Comparison of ENCODE assay signal across 24 cellular contexts in genomic region chr16:13885700-13886099, GRCh38. TPM values are rescaled to one million over a fixed set of nuclear protein-coding genes. Genes with fewer than 3 reads are reported as not detected.
DNase-seq lines count a peak whose midpoint lies in the region; ATAC-seq, FAIRE-seq and TF ChIP-seq lines count a peak whose summit lies in the region.
"Had no signal": no experiment of that assay in that cellular context is flagged by ENCODE, and none has a peak within 500 bp of the region (broad histone marks: within the 10 kb centered on the region; RNA-seq: fewer than 3 reads in every experiment).

No MANE protein-coding gene starts in this region.

- no peak overlapping the region for H2BK20ac ChIP-seq in H1 (ENCODE audit: low read length)

- ATAC-seq in HepG2 (peak; percentile 96), right lobe of liver (no peak), HG03280 (IDR thresholded peaks at IDR 0.05; ENCODE audit: unreplicated experiment) (no peak)
- ATAC-seq: A549 had no signal

- H3K23ac ChIP-seq in H1 (ENCODE audit: insufficient read length) (no peak overlapping the region), mesendoderm (ENCODE audit: low read length) (no peak overlapping the region)

- H3K4ac ChIP-seq in H1 (replicated peaks; ENCODE audit: insufficient read length, low read depth, low read length) (no peak overlapping the region), mesendoderm (ENCODE audit: low read depth, low read length) (no peak overlapping the region)

- no peak overlapping the region for H4K91ac ChIP-seq in H1 (replicated peaks; ENCODE audit: insufficient read length, low read length)

- POLR2A ChIA-PET in HepG2 (lab: Yijun Ruan, JAX) = no interaction called here
- POLR2A ChIA-PET in H1 (lab: Charles Lee; ENCODE audit: partially characterized antibody) = no interaction called here

- no peak overlapping the region for H3K18ac ChIP-seq in H1 (ENCODE audit: extremely low read depth, low read length)
- H3K18ac ChIP-seq in mesendoderm (ENCODE audit: low read length) = no peak overlapping the region

- H4K8ac ChIP-seq in H1 (ENCODE audit: extremely low read depth, insufficient read depth, low read length) (no peak overlapping the region), mesendoderm (ENCODE audit: low read depth, low read length) (no peak overlapping the region)

- no peak overlapping the region for H4K5ac ChIP-seq in H1 (ENCODE audit: insufficient read length, low read depth, low read length)
- H4K5ac ChIP-seq in mesendoderm (ENCODE audit: low read length) = no peak overlapping the region

- H2AK5ac ChIP-seq in H1 (ENCODE audit: low read depth, low read length) (0 out of 2 replicates have a peak overlapping the region, but pooled peaks have one; percentile 39), mesendoderm (ENCODE audit: low read length) (no peak overlapping the region)

- H3K23me2 ChIP-seq in H1 (ENCODE audit: low read depth, low read length) = peaks cover 2% of the 10 kb centered on the region; the same call in 1 of the 2 replicates

- H3K27me3 ChIP-seq in HepG2 (ENCODE audit: control insufficient read depth in 1 of 2, insufficient read depth in 2 of 2, low read length in 2 of 2) = 0 out of 5 replicates have a peak, but pooled peaks cover 0 to 3% of the 10 kb centered on the region in 2 experiments
- no peaks in the 10 kb centered on the region for H3K27me3 ChIP-seq in right lobe of liver
- H3K27me3 ChIP-seq in H1 (replicated peaks in 1 of 4; ENCODE audit: control insufficient read depth in 3 of 4, extremely low read depth in 1 of 4, insufficient read depth in 3 of 4, low read length in 3 of 4) = no peaks in the 10 kb centered on the region
- peaks cover 2% of the 10 kb centered on the region for H3K27me3 ChIP-seq in osteoblast (ENCODE audit: insufficient read depth, low read length)
- H3K27me3 ChIP-seq in mesendoderm (ENCODE audit: insufficient read depth, low read length, poor library complexity) = no peaks in the 10 kb centered on the region
- H3K27me3 ChIP-seq: BLaER1 had no signal

- H2BK15ac ChIP-seq in H1 (ENCODE audit: low read length) (no peak overlapping the region), mesendoderm (replicated peaks; ENCODE audit: low read depth) (no peak overlapping the region)

- TF ChIP-seq EP300 in HepG2 (IDR thresholded peaks at IDR 0.05; ENCODE audit: low read depth in 2 of 2, low read length in 2 of 2) (peak in 1 of 2 experiments; percentile 90; a peak in 2 of 4 replicates), HepG2 (CRISPR knock-in tag; IDR thresholded peaks at IDR 0.05; ENCODE audit: borderline replicate concordance) (peak; percentile 79), H1 (IDR thresholded peaks at IDR 0.05; ENCODE audit: borderline replicate concordance in 1 of 2, low read depth in 2 of 2, low read length in 2 of 2) (no peak)

- H3K79me2 ChIP-seq in HepG2 (ENCODE audit: insufficient read depth, low read length) (no peaks in the 10 kb centered on the region), H1 (ENCODE audit: control insufficient read depth in 1 of 2, insufficient read depth in 2 of 2, low read length in 2 of 2) (no peaks in the 10 kb centered on the region), osteoblast (ENCODE audit: insufficient read depth, low read length) (no peaks in the 10 kb centered on the region), mesendoderm (ENCODE audit: control insufficient read depth, insufficient read depth, low read length) (no peaks in the 10 kb centered on the region)

- no peak overlapping the region for H2BK120ac ChIP-seq in H1 (replicated peaks; ENCODE audit: low read depth, low read length)
- H2BK120ac ChIP-seq in mesendoderm (ENCODE audit: low read depth, low read length) = no peak overlapping the region

- H3K27ac ChIP-seq in HepG2 (ENCODE audit: extremely low read length, insufficient read depth, low read length) (peak overlapping the region; percentile 17), right lobe of liver (no peak overlapping the region), H1 (ENCODE audit: low read depth, low read length) (no peak overlapping the region), osteoblast (ENCODE audit: low read depth, low read length) (no peak overlapping the region), mesendoderm (ENCODE audit: low read depth, low read length) (no peak overlapping the region)
- H3K27ac ChIP-seq: 22Rv1, A549, BLaER1 had no signal

- no peaks in the 10 kb centered on the region for H3K36me3 ChIP-seq in HepG2 (replicated peaks in 1 of 2; ENCODE audit: control insufficient read depth in 1 of 2, insufficient read depth in 2 of 2, low read length in 2 of 2)
- H3K36me3 ChIP-seq in right lobe of liver = no peaks in the 10 kb centered on the region
- H3K36me3 ChIP-seq in H1 (ENCODE audit: control insufficient read depth in 2 of 4, insufficient read depth in 4 of 4, low read length in 3 of 4) = no peaks in the 10 kb centered on the region
- H3K36me3 ChIP-seq in osteoblast (ENCODE audit: insufficient read depth, low read length) = no peaks in the 10 kb centered on the region
- H3K36me3 ChIP-seq in mesendoderm (ENCODE audit: control insufficient read depth, insufficient read depth, low read length) = no peaks in the 10 kb centered on the region
- H3K36me3 ChIP-seq: BLaER1 had no signal

- TF ChIP-seq POLR2A in HepG2 (IDR thresholded peaks at IDR 0.05; ENCODE audit: insufficient read depth in 1 of 2, low read depth in 2 of 2, low read length in 2 of 2) = no peak
- no peak for TF ChIP-seq POLR2A in right lobe of liver (IDR thresholded peaks at IDR 0.05)
- no peak for TF ChIP-seq POLR2A in H1 (IDR thresholded peaks at IDR 0.05; ENCODE audit: control extremely low read depth in 1 of 2, low read depth in 2 of 2, low read length in 2 of 2)

- H3K79me1 ChIP-seq in H1 (ENCODE audit: low read depth, low read length) (no peaks in the 10 kb centered on the region), mesendoderm (ENCODE audit: low read length) (no peaks in the 10 kb centered on the region)

- H3K56ac ChIP-seq in H1 (replicated peaks; ENCODE audit: insufficient read length, low read depth, low read length) = no peak overlapping the region
- H3K56ac ChIP-seq in mesendoderm (ENCODE audit: low read length) = no peak overlapping the region

- peak; percentile 7 for DNase-seq in DMS53 (lab: John Stamatoyannopoulos, UW)
- DNase-seq in DMS53 treated with DMSO at 0.1 percent for 48 hours (lab: John Stamatoyannopoulos, UW; ENCODE audit: unreplicated experiment) = no peak
- peak; percentile 86 for DNase-seq in HepG2 (ENCODE audit: low spot score)
- DNase-seq in right lobe of liver = no peak
- no peak for DNase-seq in H1 (ENCODE audit: low read depth in 1 of 2, low spot score in 2 of 2)
- peak; percentile 22 for DNase-seq in osteoblast (ENCODE audit: insufficient read length, low spot score, missing footprints)
- no peak for DNase-seq in mesendoderm
- DNase-seq: AML-193; C1 segment of cervical spinal cord; Calu3; CD4-positive, alpha-beta memory T cell; CD4-positive, CD25-positive, alpha-beta regulatory T cell; CD8-positive, alpha-beta memory T cell; COR-L47; DMS79 treated with DMSO at 0.1 percent for 48 hours; GF-D8 had no signal

- intact Hi-C loops in HepG2 (cut with micrococcal nuclease; ENCODE audit: unreplicated experiment) (no loop called here), right lobe of liver (cut with DNase I) (no loop called here)

- H2BK12ac ChIP-seq in H1 (ENCODE audit: low read depth, low read length) = no peak overlapping the region

- H2AFZ ChIP-seq in HepG2 (ENCODE audit: low read length) (no peak overlapping the region), H1 (ENCODE audit: low read length) (no peak overlapping the region; the same call in 1 of the 2 replicates), osteoblast (ENCODE audit: low read length) (no peak overlapping the region)

- H3K4me3 ChIP-seq in HepG2 (replicated peaks in 1 of 3; ENCODE audit: insufficient read depth in 1 of 3, low read depth in 2 of 3, low read length in 3 of 3) (no peak overlapping the region), right lobe of liver (no peak overlapping the region), H1 (ENCODE audit: extremely low read depth in 1 of 4, insufficient read depth in 2 of 4, low read depth in 3 of 4, low read length in 4 of 4) (no peak overlapping the region), osteoblast (ENCODE audit: insufficient read depth, low read length) (no peak overlapping the region), mesendoderm (ENCODE audit: low read length) (no peak overlapping the region)
- H3K4me3 ChIP-seq: A549, BLaER1 had no signal

- no TSS peak for BruUV-seq in HepG2 (replicated peaks; lab: Mats Ljungman, UMichigan)

- peaks cover 37% of the 10 kb centered on the region for H3K4me1 ChIP-seq in HepG2 (ENCODE audit: insufficient read depth, low read length)
- H3K4me1 ChIP-seq in right lobe of liver = no peaks in the 10 kb centered on the region
- H3K4me1 ChIP-seq in H1 (replicated peaks in 1 of 4; ENCODE audit: control insufficient read depth in 3 of 4, insufficient read depth in 4 of 4, low read length in 3 of 4) = no peaks in the 10 kb centered on the region
- no peaks in the 10 kb centered on the region for H3K4me1 ChIP-seq in osteoblast (ENCODE audit: insufficient read depth, low read length)
- H3K4me1 ChIP-seq in mesendoderm (ENCODE audit: control insufficient read depth, low read depth, low read length) = no peaks in the 10 kb centered on the region
- H3K4me1 ChIP-seq: A549, BLaER1 had no signal

- H3K14ac ChIP-seq in H1 (ENCODE audit: insufficient read length) = no peak overlapping the region

- in situ Hi-C loops in HepG2 (cut with HindIII; ENCODE audit: extremely low pct_ligation_motif_present, low pct_unique_long_range_greater_than_20kb) = no loop called here

- H3K9me3 ChIP-seq in HepG2 (ENCODE audit: low read length) (peaks cover 12% of the 10 kb centered on the region; the same call in 1 of the 2 replicates), right lobe of liver (no peaks in the 10 kb centered on the region), H1 (ENCODE audit: insufficient read depth in 2 of 2, low read depth in 1 of 2, low read length in 1 of 2) (peaks cover 2 to 15% of the 10 kb centered on the region in 2 experiments; a peak in 3 of 4 replicates), osteoblast (ENCODE audit: low read depth, low read length) (no peaks in the 10 kb centered on the region)

- H4K20me1 ChIP-seq in HepG2 (ENCODE audit: insufficient read depth, low read length) = no peaks in the 10 kb centered on the region
- H4K20me1 ChIP-seq in H1 (replicated peaks in 1 of 2; ENCODE audit: control insufficient read depth in 1 of 2, insufficient read depth in 2 of 2, low read length in 2 of 2) = no peaks in the 10 kb centered on the region
- H4K20me1 ChIP-seq in osteoblast (ENCODE audit: insufficient read depth, low read length) = no peaks in the 10 kb centered on the region
- H4K20me1 ChIP-seq: BLaER1 had no signal

- TF ChIP-seq CTCF in HepG2 (CRISPR knock-in tag; IDR thresholded peaks at IDR 0.05) (no peak), right lobe of liver (IDR thresholded peaks at IDR 0.05) (no peak), H1 (IDR thresholded peaks at IDR 0.05; ENCODE audit: control extremely low read depth in 1 of 3, insufficient read depth in 1 of 3, low read depth in 1 of 3, low read length in 3 of 3) (no peak), osteoblast (IDR thresholded peaks at IDR 0.05; ENCODE audit: extremely low read depth, low read depth, low read length) (no peak)

- H3K4me2 ChIP-seq in HepG2 (ENCODE audit: low read depth, low read length) (peak overlapping the region; percentile 36), H1 (ENCODE audit: insufficient read depth in 1 of 2, low read depth in 2 of 2, low read length in 2 of 2) (no peak overlapping the region), osteoblast (ENCODE audit: insufficient read depth, low read length) (no peak overlapping the region), mesendoderm (ENCODE audit: low read length) (no peak overlapping the region)
- H3K4me2 ChIP-seq: A549, BLaER1 had no signal

- CTCF ChIA-PET in HepG2 (lab: Yijun Ruan, JAX; ENCODE audit: low intra/inter-chr PET ratio, low total read pairs) = no interaction called here
- CTCF ChIA-PET in H1 (lab: Charles Lee; ENCODE audit: partially characterized antibody) = interaction anchor here (0.6 to 1.5 kb wide), 4 partner anchors 12 to 410 kb away, joined by 3 to 8 read pairs (median 4); no protein-coding TSS in a partner anchor

- peak; percentile 78 for FAIRE-seq in HepG2 (lab: Jason Lieb, UNC)
- FAIRE-seq in H1 (lab: Jason Lieb, UNC) = no peak
- FAIRE-seq: A549, D721Med, G401.6, GM12891, GM19239 had no signal

- WGBS in HepG2 (ENCODE audit: low lambda C conversion rate) = under 1% methylated on average over 6 of the region's 6 CpGs
- WGBS in right lobe of liver (ENCODE audit: insufficient coverage, low coverage, low lambda C conversion rate, missing lambda C conversion rate) = 28% methylated on average over 6 of the region's 6 CpGs
- WGBS in H1 (ENCODE audit: extremely low coverage in 1 of 2, insufficient coverage in 1 of 2, insufficient read length in 1 of 2, insufficient replicate concordance in 2 of 2, low coverage in 1 of 2, low lambda C conversion rate in 2 of 2, missing lambda C conversion rate in 1 of 2), 2 experiments = 70% methylated on average over 6 of the region's 6 CpGs; no CpG with 5 or more reads in 1 of the 2 experiments
- no CpG with 5 or more reads among the region's 6 CpGs for WGBS in mesendoderm (ENCODE audit: extremely low coverage, insufficient coverage, low lambda C conversion rate)

- H2BK5ac ChIP-seq in H1 (ENCODE audit: low read depth, low read length) = no peak overlapping the region
- H2BK5ac ChIP-seq in mesendoderm (ENCODE audit: low read length) = no peak overlapping the region

- H3K9ac ChIP-seq in HepG2 (ENCODE audit: insufficient read depth, low read depth, low read length) (no peak overlapping the region), H1 (replicated peaks in 1 of 4; ENCODE audit: extremely low read depth in 1 of 4, low read depth in 3 of 4, low read length in 3 of 4) (no peak overlapping the region), mesendoderm (ENCODE audit: low read length) (no peak overlapping the region)
- H3K9ac ChIP-seq: BLaER1 had no signal

- TF ChIP-seq RAD21 in HepG2 (CRISPR knock-in tag; IDR thresholded peaks at IDR 0.05) (no peak), H1 (IDR thresholded peaks at IDR 0.05 in 1 of 2, conservative IDR thresholded peaks at IDR 0.05 in 1 of 2; ENCODE audit: low read depth in 2 of 2, low read length in 2 of 2) (no peak)

RNA-seq across cellular contexts. Expression of gene ERCC4, which starts 34.3 kb away (rescaled TPM):
- total RNA-seq in HepG2 (2016; rRNA removed; fragmentation: Illumina TruSeq; extraction: Trizol) (15.2 and 27.9 TPM in 2 replicates), right lobe of liver (1 to 10 TPM; 3.4 to 7.3 (median 5.7) TPM), osteoblast (9.0 and 10.9 TPM in 2 replicates)
- total RNA-seq in HepG2 (2016; cell fraction: cytosol; rRNA removed; fragmentation: Illumina TruSeq; extraction: Trizol; ENCODE audit: low read depth) = 15.7 and 17.8 TPM in 2 replicates
- 15.2 and 33.1 TPM in 2 replicates for total RNA-seq in HepG2 (2016; cell fraction: insoluble cytoplasmic fraction; rRNA removed; fragmentation: Illumina TruSeq; extraction: Trizol)
- total RNA-seq in HepG2 (2016; cell fraction: membrane; rRNA removed; fragmentation: Illumina TruSeq; extraction: Trizol) = 5.6 and 5.8 TPM in 2 replicates
- total RNA-seq in HepG2 (2016; cell fraction: nucleus; rRNA removed; fragmentation: Illumina TruSeq; extraction: Trizol) = 13.3 and 14.1 TPM in 2 replicates
- polyA plus RNA-seq in HepG2 (2011; rRNA removed) (5.4 and 5.7 TPM in 2 replicates), H1 (2011; rRNA removed) (1.5 and 1.6 TPM in 2 replicates)
- polyA plus RNA-seq in HepG2 (2011; cell fraction: cytosol; rRNA removed) = 1.7 and 2.7 TPM in 2 replicates
- 3.0 and 4.3 TPM in 2 replicates for polyA plus RNA-seq in HepG2 (2011; cell fraction: nucleus; rRNA removed)
- 6.4 and 8.2 TPM in 2 replicates for polyA plus RNA-seq in HepG2 (2012)
- 0.23 and 0.35 TPM in 2 replicates for polyA plus RNA-seq in HepG2 (2016; cell fraction: cytosol; fragmentation: Illumina TruSeq; extraction: Trizol; ENCODE audit: low read depth)
- 8.7 and 9.8 TPM in 2 replicates for polyA plus RNA-seq in HepG2 (2016; cell fraction: insoluble cytoplasmic fraction; fragmentation: Illumina TruSeq; extraction: Trizol; ENCODE audit: low read depth)
- 0.58 and 0.98 TPM in 2 replicates for polyA plus RNA-seq in HepG2 (2016; cell fraction: membrane; fragmentation: Illumina TruSeq; extraction: Trizol; ENCODE audit: low read depth)
- 8.7 and 13.2 TPM in 2 replicates for polyA plus RNA-seq in HepG2 (2016; cell fraction: nucleus; fragmentation: Illumina TruSeq; extraction: Trizol; ENCODE audit: insufficient read depth, low read depth)
- 26.2 and 26.7 TPM in 2 replicates for polyA minus RNA-seq in HepG2 (2011; rRNA and poly(A)+ RNA removed; ENCODE audit: low replicate concordance)
- 19.2 and 21.1 TPM in 2 replicates for polyA minus RNA-seq in HepG2 (2011; cell fraction: cytosol; rRNA and poly(A)+ RNA removed)
- 15.1 and 21.3 TPM in 2 replicates for polyA minus RNA-seq in HepG2 (2011; cell fraction: nucleus; rRNA and poly(A)+ RNA removed)
- total RNA-seq in H1 (2021; fragmentation: NEBNext Ultra II Directional; extraction: Animal tissue kit (Norgen Biotek cat#: 25700)) = 13.0 and 13.2 TPM in 2 replicates
- polyA plus RNA-seq in H1 (2011; cell fraction: cytosol; rRNA removed) = 2.5 TPM
- 2.5 TPM for polyA plus RNA-seq in H1 (2011; cell fraction: nucleus; rRNA removed)
- 3.9 to 9.9 TPM (median 5.4 TPM) in 4 replicates for polyA plus RNA-seq in H1 (2012, experiment 1 of 2)
- polyA plus RNA-seq in H1 (2012, experiment 2 of 2) = 1.2 TPM
- polyA plus RNA-seq in H1 (2013, experiment 1 of 2) = 3.6 TPM
- polyA plus RNA-seq in H1 (2013, experiment 2 of 2) = 4.0 TPM
- polyA minus RNA-seq in H1 (2011; rRNA and poly(A)+ RNA removed) = 11.1 and 22.7 TPM in 2 replicates
- 15.8 TPM for polyA minus RNA-seq in H1 (2011; cell fraction: cytosol; rRNA and poly(A)+ RNA removed)
- 10.7 TPM for polyA minus RNA-seq in H1 (2011; cell fraction: nucleus; rRNA and poly(A)+ RNA removed)
- 2.6 TPM for polyA plus RNA-seq in mesendoderm (2013, experiment 1 of 2)
- polyA plus RNA-seq in mesendoderm (2013, experiment 2 of 2) = 2.5 TPM

Comparison
In these comparisons a context has a peak if more than half of its experiments do, and no peak if none do; other contexts are left out.
1. DNase-seq: peak in DMS53 (single experiment), HepG2 (single experiment) and osteoblast (single experiment); none in DMS53 treated with DMSO at 0.1 percent for 48 hours (single experiment), right lobe of liver (0 of 3), H1 (0 of 2) and mesendoderm (single experiment).